ENCODE assay signal across 1 cellular context in genomic region chr2:231900486-231900942, GRCh38.
TF ChIP-seq lines count a peak whose summit lies in the region.

No MANE protein-coding gene starts in this region.

TF ChIP-seq in HepG2, 621 proteins besides CTCF, POLR2A, EP300 and RAD21 (continued from another document):
- TF ChIP-seq SNAI1 (CRISPR knock-in tag; IDR thresholded peaks at IDR 0.05; ENCODE audit: borderline replicate concordance) (no peak), IKZF4 (CRISPR knock-in tag; IDR thresholded peaks at IDR 0.05; ENCODE audit: borderline replicate concordance, low read depth, not compliant biosample characterization) (peak; percentile 36), ZNF263 (CRISPR knock-in tag; IDR thresholded peaks at IDR 0.05) (peak; percentile 35), ZBTB37 (CRISPR knock-in tag; IDR thresholded peaks at IDR 0.05) (no peak), ZNF777 (CRISPR knock-in tag; IDR thresholded peaks at IDR 0.05) (peak; percentile 49; the same call in 1 of the 2 replicates), ZNF142 (CRISPR knock-in tag; IDR thresholded peaks at IDR 0.05) (peak; percentile 60; the same call in 1 of the 2 replicates), FOXK1 (CRISPR knock-in tag; IDR thresholded peaks at IDR 0.05; ENCODE audit: borderline replicate concordance, low read depth) (no peak; the same call in 1 of the 2 replicates), ZNF547 (CRISPR knock-in tag; IDR thresholded peaks at IDR 0.05) (0 out of 2 replicates have a peak, but pooled peaks have one; percentile 19), BHLHE40 (IDR thresholded peaks at IDR 0.05; ENCODE audit: low read length) (peak; percentile 53; the same call in 1 of the 2 replicates), HNF4A (CRISPR knock-in tag; IDR thresholded peaks at IDR 0.05) (peak; percentile 51), THRA (CRISPR knock-in tag; IDR thresholded peaks at IDR 0.05; ENCODE audit: borderline replicate concordance) (peak; percentile 61; the same call in 1 of the 2 replicates), KDM2A (CRISPR knock-in tag; IDR thresholded peaks at IDR 0.05; ENCODE audit: borderline replicate concordance, low read depth) (peak; percentile 88; the same call in 1 of the 2 replicates), ATF7-NPFF (CRISPR knock-in tag; IDR thresholded peaks at IDR 0.05; ENCODE audit: low read depth) (0 out of 2 replicates have a peak, but pooled peaks have one; percentile 49), XRCC5 (optimal IDR thresholded peaks at IDR 0.05; ENCODE audit: low read length) (peak; percentile 98), ZNF232 (CRISPR knock-in tag; IDR thresholded peaks at IDR 0.05; ENCODE audit: borderline replicate concordance) (peak; percentile 49; the same call in 1 of the 2 replicates), FOSL2 (CRISPR knock-in tag; IDR thresholded peaks at IDR 0.05) (0 out of 2 replicates have a peak, but pooled peaks have one; percentile 33), PPARG (CRISPR knock-in tag; conservative IDR thresholded peaks at IDR 0.05) (peak; percentile 46; the same call in 1 of the 2 replicates), ZNF580 (CRISPR knock-in tag; IDR thresholded peaks at IDR 0.05; ENCODE audit: borderline replicate concordance, low read depth) (peak; percentile 74; the same call in 1 of the 2 replicates), ZBTB10 (CRISPR knock-in tag; IDR thresholded peaks at IDR 0.05; ENCODE audit: borderline replicate concordance) (0 out of 2 replicates have a peak, but pooled peaks have one; percentile 35), MAZ (IDR thresholded peaks at IDR 0.05; ENCODE audit: borderline replicate concordance, low read depth, low read length) (0 out of 2 replicates have a peak, but pooled peaks have one; percentile 12), MAZ (CRISPR knock-in tag; IDR thresholded peaks at IDR 0.05; ENCODE audit: low read depth) (peak; percentile 41; the same call in 1 of the 2 replicates), ZNF724P (CRISPR knock-in tag; IDR thresholded peaks at IDR 0.05; ENCODE audit: borderline replicate concordance) (0 out of 2 replicates have a peak, but pooled peaks have one; percentile 32), MIXL1 (CRISPR knock-in tag; IDR thresholded peaks at IDR 0.05) (0 out of 2 replicates have a peak, but pooled peaks have one; percentile 48)
